ENCODE assay signal across 8 cellular contexts in genomic region chr5:91556-92263, GRCh38. TPM values are rescaled to one million over a fixed set of nuclear protein-coding genes. Genes with fewer than 3 reads are reported as not detected.
DNase-seq lines count a peak whose midpoint lies in the region; ATAC-seq, FAIRE-seq and TF ChIP-seq lines count a peak whose summit lies in the region.

TSS of gene PLEKHG4B (plus strand) at chr5:92168. CDS start at chr5:92232, 64 bp downstream.

- H3K27me3 ChIP-seq in heart right ventricle (peaks cover 6 to 88% (median 75%) of the 10 kb centered on the region in 7 donors), testis (no peaks in the 10 kb centered on the region)

- 9% methylated on average over 53 to 57 of the region's 57 CpGs for WGBS in heart right ventricle, 2 donors
- WGBS in testis, 2 donors = 4 to 15% methylated on average over 9 to 50 of the region's 57 CpGs

- no peak within 1 kb of the TSS for H3K27ac ChIP-seq in heart right ventricle
- no peak within 1 kb of the TSS for H3K27ac ChIP-seq in testis

- H3K4me1 ChIP-seq in heart right ventricle (peaks cover 0 to 5% (median 0%) of the 10 kb centered on the region in 9 donors), testis (no peaks in the 10 kb centered on the region)

- intact Hi-C loops in heart right ventricle (cut with DNase I) = no loop called here
- intact Hi-C loops in Right ventricle myocardium inferior (cut with DNase I) = no loop called here
- intact Hi-C loops in testis (cut with DNase I; ENCODE audit: low total_unique reads) = no loop called here

- DNase-seq in heart right ventricle = no peak
- no peak for DNase-seq in Right ventricle myocardium inferior (ENCODE audit: missing footprints)
- DNase-seq in RPMI8226 = peak; percentile 78
- peak; percentile 26 for DNase-seq in testis
- no peak for DNase-seq in GM19239 (ENCODE audit: insufficient read length, low spot score)
- DNase-seq in KG1 (lab: John Stamatoyannopoulos, UW) = no peak
- DNase-seq in activated CD4-positive, CD25-positive, alpha-beta regulatory T cell treated with anti-CD3 and anti-CD28 coated beads, Interleukin-2, amount 50 U/mL, for 72 hours = no peak

- no peak for TF ChIP-seq POLR2A in testis (IDR thresholded peaks at IDR 0.05)

- ATAC-seq in heart right ventricle (peak in 2 of 8 donors; percentile 28 to 38), Right ventricle myocardium inferior (no peak)

- FAIRE-seq in GM19239 (lab: Jason Lieb, UNC) = no peak

- H3K36me3 ChIP-seq in heart right ventricle = no peaks in the 10 kb centered on the region
- no peaks in the 10 kb centered on the region for H3K36me3 ChIP-seq in testis (ENCODE audit: low read depth, missing control alignments)

- no peak for TF ChIP-seq CTCF in heart right ventricle (IDR thresholded peaks at IDR 0.05)
- TF ChIP-seq CTCF in testis (IDR thresholded peaks at IDR 0.05) = no peak

- peaks cover 0 to 7% (median 0%) of the 10 kb centered on the region in 11 donors for H3K9me3 ChIP-seq in heart right ventricle
- no peaks in the 10 kb centered on the region for H3K9me3 ChIP-seq in testis

- H3K4me3 ChIP-seq in heart right ventricle (peak within 1 kb of the TSS in 8 of 10 donors; percentile 12 to 43 (median 40)), iPS-11a (ENCODE audit: low read depth, low read length) (peak within 1 kb of the TSS; percentile 38), testis (peak within 1 kb of the TSS in 1 of 2 donors; percentile 51)

RNA-seq across cellular contexts. Expression of gene PLEKHG4B, which starts in this region (rescaled TPM):
- total RNA-seq in heart right ventricle (under 1 TPM in 3 of 10 donors, not detected in 7; 0.02 to 0.14 (median 0.07) TPM), Right ventricle myocardium inferior (not detected), testis (1 to 10 TPM; 6.0 to 6.9 TPM)
- polyA plus RNA-seq in heart right ventricle (under 1 TPM in 1 of 2 donors, not detected in 1; under 0.01 TPM), testis (ENCODE audit: insufficient read depth, low read depth, low replicate concordance) (3.2 TPM)

Comparison
In these comparisons a context has a peak if more than half of its experiments do, and no peak if none do; other contexts are left out.
1. DNase-seq: peak in RPMI8226 (single experiment) and testis (single experiment); none in heart right ventricle (0 of 2), Right ventricle myocardium inferior (single experiment), GM19239 (single experiment), KG1 (single experiment) and activated CD4-positive, CD25-positive, alpha-beta regulatory T cell treated with anti-CD3 and anti-CD28 coated beads, Interleukin-2, amount 50 U/mL, for 72 hours (single experiment).